8 cellular contexts compared by ENCODE assay signal in genomic region chr1:181104042-181104789, GRCh38. TPM values are rescaled to one million over a fixed set of nuclear protein-coding genes. Genes with fewer than 3 reads are reported as not detected.
DNase-seq lines count a peak whose midpoint lies in the region; ATAC-seq and TF ChIP-seq lines count a peak whose summit lies in the region.

No MANE protein-coding gene starts in this region.

- peak overlapping the region; percentile 96 for H3K27ac ChIP-seq in PC-9

- peak overlapping the region; percentile 81 for H3K27ac Mint-ChIP-seq in activated CD4-positive, alpha-beta T cell treated with anti-CD3 and anti-CD28 coated beads, Interleukin-2, amount 10 ng/mL, durations not matched to agents 7 days and 5 days
- H3K27ac Mint-ChIP-seq in endothelial cell (ENCODE audit: unreplicated experiment) (peak overlapping the region; percentile 97), nephron (peak overlapping the region; percentile 91 to 97 (median 97))

- no peak for DNase-seq in activated CD4-positive, alpha-beta T cell treated with anti-CD3 and anti-CD28 coated beads, Interleukin-2, amount 10 ng/mL, durations not matched to agents 7 days and 5 days
- no peak for DNase-seq in activated CD4-positive, alpha-beta T cell treated with anti-CD3 and anti-CD28 coated beads for 1 hour
- DNase-seq in PC-9 (peak in 1 of 2 experiments; percentile 54), endothelial cell (ENCODE audit: low spot score) (no peak), NCI-H1436 (lab: John Stamatoyannopoulos, UW) (no peak), SIG-M5 (lab: John Stamatoyannopoulos, UW) (no peak)

- POLR2A ChIA-PET in activated CD4-positive, alpha-beta T cell treated with anti-CD3 and anti-CD28 coated beads, Interleukin-2, amount 10 ng/mL, durations not matched to agents 7 days and 5 days (lab: Charles Lee), result interaction anchor here (1.1 kb wide), 1 partner anchor 14 kb away, joined by 3 read pairs; no protein-coding TSS in a partner anchor
- POLR2A ChIA-PET in PC-9 (lab: Charles Lee; ENCODE audit: unreplicated experiment), result interaction anchor here (0.5 to 1.4 kb wide), 6 partner anchors 14 to 38 kb away, joined by 3 to 10 read pairs (median 7); no protein-coding TSS in a partner anchor

- CTCF ChIA-PET in activated CD4-positive, alpha-beta T cell treated with anti-CD3 and anti-CD28 coated beads, Interleukin-2, amount 10 ng/mL, durations not matched to agents 7 days and 5 days (lab: Charles Lee), result interaction anchor here (1.0 to 4.8 kb wide), 14 partner anchors 13 to 71 kb away, joined by 3 to 31 read pairs (median 5); partner anchors contain the start of gene MR1
- CTCF ChIA-PET in PC-9 (lab: Charles Lee), result interaction anchor here (0.6 to 0.9 kb wide), 3 partner anchors 13 to 15 kb away, joined by 3 to 4 read pairs (median 3); no protein-coding TSS in a partner anchor

- H3K79me2 ChIP-seq in PC-9 (ENCODE audit: low read depth), result peaks cover 28% of the 10 kb centered on the region

- peaks cover 78% of the 10 kb centered on the region for H3K4me1 Mint-ChIP-seq in activated CD4-positive, alpha-beta T cell treated with anti-CD3 and anti-CD28 coated beads, Interleukin-2, amount 10 ng/mL, durations not matched to agents 7 days and 5 days
- peaks cover 80% of the 10 kb centered on the region for H3K4me1 Mint-ChIP-seq in endothelial cell (ENCODE audit: unreplicated experiment)
- peaks cover 81% of the 10 kb centered on the region for H3K4me1 Mint-ChIP-seq in nephron

- ATAC-seq in GM19324 (IDR thresholded peaks at IDR 0.05; ENCODE audit: low FRiP score, unreplicated experiment), result no peak

- no peaks in the 10 kb centered on the region for H3K9me3 Mint-ChIP-seq in activated CD4-positive, alpha-beta T cell treated with anti-CD3 and anti-CD28 coated beads, Interleukin-2, amount 10 ng/mL, durations not matched to agents 7 days and 5 days
- H3K9me3 Mint-ChIP-seq in endothelial cell (ENCODE audit: unreplicated experiment), result no peaks in the 10 kb centered on the region
- no peaks in the 10 kb centered on the region for H3K9me3 Mint-ChIP-seq in nephron

- peak overlapping the region; percentile 78 for H3K4me3 Mint-ChIP-seq in activated CD4-positive, alpha-beta T cell treated with anti-CD3 and anti-CD28 coated beads, Interleukin-2, amount 10 ng/mL, durations not matched to agents 7 days and 5 days
- H3K4me3 Mint-ChIP-seq in endothelial cell (ENCODE audit: unreplicated experiment), result peak overlapping the region; percentile 93
- peak overlapping the region; percentile 92 to 93 (median 92) for H3K4me3 Mint-ChIP-seq in nephron

- no peaks in the 10 kb centered on the region for H4K20me1 ChIP-seq in PC-9 (ENCODE audit: insufficient read depth)

- no TSS peak for BruUV-seq in PC-9 (replicated peaks; lab: Mats Ljungman, UMichigan)

- H3K9me2 ChIP-seq in PC-9 (ENCODE audit: insufficient read depth), result no peaks in the 10 kb centered on the region

- H3F3A ChIP-seq in PC-9 (ENCODE audit: insufficient read depth, low read depth), result peaks cover 37% of the 10 kb centered on the region

- H3K27me3 Mint-ChIP-seq in activated CD4-positive, alpha-beta T cell treated with anti-CD3 and anti-CD28 coated beads, Interleukin-2, amount 10 ng/mL, durations not matched to agents 7 days and 5 days, result peaks cover 29% of the 10 kb centered on the region
- H3K27me3 Mint-ChIP-seq in endothelial cell (ENCODE audit: unreplicated experiment), result peaks cover 17% of the 10 kb centered on the region
- H3K27me3 Mint-ChIP-seq in nephron (ENCODE audit: low read depth), result peaks cover 4% of the 10 kb centered on the region

- H3K4me3 ChIP-seq in PC-9, result peak overlapping the region; percentile 64

- H2AFZ ChIP-seq in PC-9, result no peak overlapping the region

- H3K4me1 ChIP-seq in PC-9 (replicated peaks; ENCODE audit: insufficient read depth), result peaks cover 71% of the 10 kb centered on the region

- intact Hi-C loops in PC-9 (cut with micrococcal nuclease; ENCODE audit: unreplicated experiment), result no loop called here

- no peaks in the 10 kb centered on the region for H3K36me3 ChIP-seq in PC-9 (ENCODE audit: low read depth)

- H3K9me3 ChIP-seq in PC-9 (ENCODE audit: insufficient read depth, low read depth), result no peaks in the 10 kb centered on the region

- no peaks in the 10 kb centered on the region for H3K27me3 ChIP-seq in PC-9 (ENCODE audit: insufficient read depth, low read depth)

- H3K4me2 ChIP-seq in PC-9, result peak overlapping the region; percentile 99

- TF ChIP-seq CTCF in PC-9 (conservative IDR thresholded peaks at IDR 0.05), result no peak
- no peak for TF ChIP-seq CTCF in endothelial cell (IDR thresholded peaks at IDR 0.05; ENCODE audit: unreplicated experiment)
- no peak for TF ChIP-seq CTCF in nephron (IDR thresholded peaks at IDR 0.05; ENCODE audit: unreplicated experiment in 3 of 3)

- H3K36me3 Mint-ChIP-seq in activated CD4-positive, alpha-beta T cell treated with anti-CD3 and anti-CD28 coated beads, Interleukin-2, amount 10 ng/mL, durations not matched to agents 7 days and 5 days (ENCODE audit: low read depth), result no peaks in the 10 kb centered on the region
- H3K36me3 Mint-ChIP-seq in endothelial cell (ENCODE audit: low read depth, unreplicated experiment) (peaks cover 11% of the 10 kb centered on the region), nephron (ENCODE audit: low read depth) (no peaks in the 10 kb centered on the region)

RNA-seq across cellular contexts. Expression of gene IER5, which starts 15.7 kb away (rescaled TPM):
- total RNA-seq in activated CD4-positive, alpha-beta T cell treated with anti-CD3 and anti-CD28 coated beads, Interleukin-2, amount 10 ng/mL, durations not matched to agents 7 days and 5 days, result 10 to 100 TPM; 20.3 to 24.9 TPM
- total RNA-seq in PC-9 (2021), result 21.2 and 23.4 TPM in 2 replicates
- 18.0 TPM for total RNA-seq in endothelial cell (ENCODE audit: unreplicated experiment)
